In genomic region chr14:103854822-103855733, GRCh38 we compare ENCODE assay signal across 9 cellular contexts. TPM values are rescaled to one million over a fixed set of nuclear protein-coding genes. Genes with fewer than 3 reads are reported as not detected.
DNase-seq lines count a peak whose midpoint lies in the region; ATAC-seq and TF ChIP-seq lines count a peak whose summit lies in the region.
"Had no signal": no experiment of that assay in that cellular context is flagged by ENCODE, and none has a peak within 500 bp of the region (broad histone marks: within the 10 kb centered on the region; RNA-seq: fewer than 3 reads in every experiment).

No MANE protein-coding gene starts in this region.

- no CpG with 5 or more reads among the region's 18 CpGs for WGBS in mesendoderm (ENCODE audit: extremely low coverage, insufficient coverage, low lambda C conversion rate)

- peak overlapping the region; percentile 7 for H3K18ac ChIP-seq in mesendoderm (ENCODE audit: low read length)

- no peak for TF ChIP-seq POLR2A in breast epithelium (IDR thresholded peaks at IDR 0.05)

- intact Hi-C loops in breast epithelium (cut with DNase I; ENCODE audit: low total_unique reads), result loop anchor here (10.0 kb wide), 1 partner anchor 1440 kb away; no protein-coding TSS in a partner anchor
- intact Hi-C loops in CD8-positive, alpha-beta T cell (cut with DNase I, micrococcal nuclease), result loop anchor here in 1 of 2 experiments (2.0 kb wide), 1 partner anchor 16 kb away; no protein-coding TSS in a partner anchor

- peak overlapping the region; percentile 37 for H2AK5ac ChIP-seq in mesendoderm (ENCODE audit: low read length)

- H3K4ac ChIP-seq in mesendoderm (ENCODE audit: low read depth, low read length), result peak overlapping the region; percentile 17

- no peak overlapping the region for H4K5ac ChIP-seq in mesendoderm (ENCODE audit: low read length)

- no peak for TF ChIP-seq CTCF in breast epithelium (IDR thresholded peaks at IDR 0.05)
- no peak for TF ChIP-seq CTCF in CD8-positive, alpha-beta T cell (IDR thresholded peaks at IDR 0.05)

- CTCF ChIA-PET in activated CD8-positive, alpha-beta T cell treated with anti-CD3 and anti-CD28 coated beads, Interleukin-2, amount 10 ng/mL, durations not matched to agents 7 days and 5 days (lab: Charles Lee), result interaction anchor here (0.7 kb wide), 1 partner anchor 46 kb away, joined by 3 read pairs; no protein-coding TSS in a partner anchor
- CTCF ChIA-PET in CD8-positive, alpha-beta T cell (lab: Charles Lee), result interaction anchor here (1.6 kb wide), 1 partner anchor 50 kb away, joined by 4 read pairs; no protein-coding TSS in a partner anchor

- no peak overlapping the region for H3K4me3 ChIP-seq in BLaER1 treated with 17β-estradiol and CSF1 and Interleukin-3, amounts not matched to agents 10 nM and 100 nM
- H3K4me3 ChIP-seq in breast epithelium (peak overlapping the region in 1 of 3 donors; percentile 0), mesendoderm (ENCODE audit: low read length) (no peak overlapping the region)
- no peak overlapping the region for H3K4me3 ChIP-seq in CD8-positive, alpha-beta T cell (ENCODE audit: low read depth, low read length)

- H3K4me2 ChIP-seq in BLaER1 treated with 17β-estradiol and CSF1 and Interleukin-3, amounts not matched to agents 10 nM and 100 nM, result peak overlapping the region in 9 of 11 experiments; percentile 1 to 75 (median 53); a peak in 17 of 22 replicates
- peak overlapping the region; percentile 1 for H3K4me2 ChIP-seq in mesendoderm (ENCODE audit: low read length)

- H3K36me3 ChIP-seq in BLaER1 treated with 17β-estradiol and CSF1 and Interleukin-3, amounts not matched to agents 10 nM and 100 nM, result no peaks in the 10 kb centered on the region
- H3K36me3 ChIP-seq in breast epithelium, result no peaks in the 10 kb centered on the region
- no peaks in the 10 kb centered on the region for H3K36me3 ChIP-seq in mesendoderm (ENCODE audit: control insufficient read depth, insufficient read depth, low read length)
- no peaks in the 10 kb centered on the region for H3K36me3 ChIP-seq in CD8-positive, alpha-beta T cell (ENCODE audit: insufficient read depth, low read length)

- H4K20me1 ChIP-seq in BLaER1 treated with 17β-estradiol and CSF1 and Interleukin-3, amounts not matched to agents 10 nM and 100 nM, result no peaks in the 10 kb centered on the region

- H3K56ac ChIP-seq in mesendoderm (ENCODE audit: low read length), result peak overlapping the region; percentile 90

- no peak overlapping the region for H3K27ac ChIP-seq in BLaER1 treated with 17β-estradiol and CSF1 and Interleukin-3, amounts not matched to agents 10 nM and 100 nM
- H3K27ac ChIP-seq in breast epithelium, result peak overlapping the region; percentile 84 to 91
- peak overlapping the region; percentile 2 for H3K27ac ChIP-seq in mesendoderm (ENCODE audit: low read depth, low read length)
- no peak overlapping the region for H3K27ac ChIP-seq in CD8-positive, alpha-beta T cell (ENCODE audit: low read depth, low read length)

- H2BK15ac ChIP-seq in mesendoderm (replicated peaks; ENCODE audit: low read depth), result no peak overlapping the region

- H3K27me3 Mint-ChIP-seq in activated CD8-positive, alpha-beta T cell treated with anti-CD3 and anti-CD28 coated beads, Interleukin-2, amount 10 ng/mL, durations not matched to agents 7 days and 5 days (ENCODE audit: low read depth), result peaks cover 2% of the 10 kb centered on the region
- no peaks in the 10 kb centered on the region for H3K27me3 Mint-ChIP-seq in CD8-positive, alpha-beta T cell (ENCODE audit: low read depth)

- H3K4me1 Mint-ChIP-seq in activated CD8-positive, alpha-beta T cell treated with anti-CD3 and anti-CD28 coated beads, Interleukin-2, amount 10 ng/mL, durations not matched to agents 7 days and 5 days (ENCODE audit: low read depth), result peaks cover 12% of the 10 kb centered on the region
- H3K4me1 Mint-ChIP-seq in CD8-positive, alpha-beta T cell (ENCODE audit: low read depth), result peaks cover 7% of the 10 kb centered on the region

- no peaks in the 10 kb centered on the region for H3K9me3 Mint-ChIP-seq in activated CD8-positive, alpha-beta T cell treated with anti-CD3 and anti-CD28 coated beads, Interleukin-2, amount 10 ng/mL, durations not matched to agents 7 days and 5 days (ENCODE audit: insufficient read depth)
- no peaks in the 10 kb centered on the region for H3K9me3 Mint-ChIP-seq in CD8-positive, alpha-beta T cell
- H3K9me3 Mint-ChIP-seq: HFFc6 had no signal

- peak overlapping the region in 2 of 11 experiments; percentile 7 to 39; a peak in 2 of 22 replicates for H3K9ac ChIP-seq in BLaER1 treated with 17β-estradiol and CSF1 and Interleukin-3, amounts not matched to agents 10 nM and 100 nM
- H3K9ac ChIP-seq in mesendoderm (ENCODE audit: low read length), result peak overlapping the region; percentile 67

- DNase-seq in NCI-H1694 treated with DMSO at 0.1 percent for 48 hours (lab: John Stamatoyannopoulos, UW), result peak; percentile 97
- peak; percentile 77 to 78 for DNase-seq in breast epithelium (ENCODE audit: low spot score in 2 of 2)
- DNase-seq in mesendoderm, result peak; percentile 81
- DNase-seq in activated CD8-positive, alpha-beta T cell treated with anti-CD3 and anti-CD28 coated beads, Interleukin-2, amount 10 ng/mL, durations not matched to agents 7 days and 5 days, result no peak
- DNase-seq in RPMI8226, result no peak
- DNase-seq in CD8-positive, alpha-beta T cell, result no peak
- DNase-seq: HFFc6 had no signal

- H3K36me3 Mint-ChIP-seq in activated CD8-positive, alpha-beta T cell treated with anti-CD3 and anti-CD28 coated beads, Interleukin-2, amount 10 ng/mL, durations not matched to agents 7 days and 5 days (ENCODE audit: low read depth), result no peaks in the 10 kb centered on the region
- no peaks in the 10 kb centered on the region for H3K36me3 Mint-ChIP-seq in CD8-positive, alpha-beta T cell

- H3K4me3 Mint-ChIP-seq in activated CD8-positive, alpha-beta T cell treated with anti-CD3 and anti-CD28 coated beads, Interleukin-2, amount 10 ng/mL, durations not matched to agents 7 days and 5 days, result no peak overlapping the region
- H3K4me3 Mint-ChIP-seq in CD8-positive, alpha-beta T cell, result no peak overlapping the region
- H3K4me3 Mint-ChIP-seq: HFFc6 had no signal

- POLR2A ChIA-PET in activated CD8-positive, alpha-beta T cell treated with anti-CD3 and anti-CD28 coated beads, Interleukin-2, amount 10 ng/mL, durations not matched to agents 7 days and 5 days (lab: Charles Lee), result interaction anchor here (1.1 kb wide), 1 partner anchor 55 kb away, joined by 3 read pairs; no protein-coding TSS in a partner anchor
- POLR2A ChIA-PET in CD8-positive, alpha-beta T cell (lab: Charles Lee), result no interaction called here

- H3K27me3 ChIP-seq in BLaER1 treated with 17β-estradiol and CSF1 and Interleukin-3, amounts not matched to agents 10 nM and 100 nM, result no peaks in the 10 kb centered on the region
- H3K27me3 ChIP-seq in breast epithelium (no peaks in the 10 kb centered on the region), mesendoderm (ENCODE audit: insufficient read depth, low read length, poor library complexity) (no peaks in the 10 kb centered on the region)
- no peaks in the 10 kb centered on the region for H3K27me3 ChIP-seq in CD8-positive, alpha-beta T cell (ENCODE audit: insufficient read depth, low read length)

- ATAC-seq in activated CD8-positive, alpha-beta T cell treated with anti-CD3 and anti-CD28 coated beads, Interleukin-2, amount 10 ng/mL, durations not matched to agents 7 days and 5 days, result no peak
- no peak for ATAC-seq in CD8-positive, alpha-beta T cell
- ATAC-seq in HG02981 (IDR thresholded peaks at IDR 0.05; ENCODE audit: unreplicated experiment), result no peak

- H4K8ac ChIP-seq in mesendoderm (ENCODE audit: low read depth, low read length), result no peak overlapping the region

- no peak overlapping the region for H2BK120ac ChIP-seq in mesendoderm (ENCODE audit: low read depth, low read length)

- no peaks in the 10 kb centered on the region for H3K79me2 ChIP-seq in mesendoderm (ENCODE audit: control insufficient read depth, insufficient read depth, low read length)

- no peak overlapping the region for H3K27ac Mint-ChIP-seq in activated CD8-positive, alpha-beta T cell treated with anti-CD3 and anti-CD28 coated beads, Interleukin-2, amount 10 ng/mL, durations not matched to agents 7 days and 5 days
- H3K27ac Mint-ChIP-seq in CD8-positive, alpha-beta T cell, result no peak overlapping the region
- H3K27ac Mint-ChIP-seq: HFFc6 had no signal

- no peaks in the 10 kb centered on the region for H3K9me3 ChIP-seq in BLaER1 treated with 17β-estradiol and CSF1 and Interleukin-3, amounts not matched to agents 10 nM and 100 nM (replicated peaks in 1 of 11)
- no peaks in the 10 kb centered on the region for H3K9me3 ChIP-seq in breast epithelium
- H3K9me3 ChIP-seq in CD8-positive, alpha-beta T cell (ENCODE audit: low read length), result no peaks in the 10 kb centered on the region

- H3K4me1 ChIP-seq in BLaER1 treated with 17β-estradiol and CSF1 and Interleukin-3, amounts not matched to agents 10 nM and 100 nM, result peaks cover 0 to 57% (median 48%) of the 10 kb centered on the region in 10 experiments; a peak in 16 of 20 replicates
- H3K4me1 ChIP-seq in breast epithelium (peaks cover 6 to 9% of the 10 kb centered on the region in 2 donors), mesendoderm (ENCODE audit: control insufficient read depth, low read depth, low read length) (peaks cover 8% of the 10 kb centered on the region)
- H3K4me1 ChIP-seq in CD8-positive, alpha-beta T cell (ENCODE audit: insufficient read depth, low read length), result no peaks in the 10 kb centered on the region

- H3K23ac ChIP-seq in mesendoderm (ENCODE audit: low read length), result no peak overlapping the region

- peak overlapping the region; percentile 93 for H2BK5ac ChIP-seq in mesendoderm (ENCODE audit: low read length)

- H3K79me1 ChIP-seq in mesendoderm (ENCODE audit: low read length), result no peaks in the 10 kb centered on the region

RNA-seq across cellular contexts. Expression of gene PPP1R13B, which starts 7.7 kb away (rescaled TPM):
- 10 to 100 TPM in 2 of 3 donors, 1 to 10 TPM in 1; 6.4 to 21.8 (median 18.4) TPM for total RNA-seq in breast epithelium
- 2.9 TPM for polyA plus RNA-seq in mesendoderm (2013, experiment 1 of 2)
- polyA plus RNA-seq in mesendoderm (2013, experiment 2 of 2), result 3.3 TPM
- 10 to 100 TPM; 11.9 to 12.6 TPM for total RNA-seq in activated CD8-positive, alpha-beta T cell treated with anti-CD3 and anti-CD28 coated beads, Interleukin-2, amount 10 ng/mL, durations not matched to agents 7 days and 5 days
- 10 to 100 TPM; 20.9 to 22.6 TPM for total RNA-seq in CD8-positive, alpha-beta T cell

Comparison
In these comparisons a context has a peak if more than half of its experiments do, and no peak if none do; other contexts are left out.
1. H3K27ac ChIP-seq: peak in breast epithelium (2 of 2) and mesendoderm (single experiment); none in BLaER1 treated with 17β-estradiol and CSF1 and Interleukin-3, amounts not matched to agents 10 nM and 100 nM (0 of 11) and CD8-positive, alpha-beta T cell (single experiment).
2. DNase-seq: peak in NCI-H1694 treated with DMSO at 0.1 percent for 48 hours (single experiment), breast epithelium (2 of 2) and mesendoderm (single experiment); none in activated CD8-positive, alpha-beta T cell treated with anti-CD3 and anti-CD28 coated beads, Interleukin-2, amount 10 ng/mL, durations not matched to agents 7 days and 5 days (single experiment), RPMI8226 (single experiment) and CD8-positive, alpha-beta T cell (0 of 7).